Comparison of ENCODE assay signal across 16 cellular contexts in the genomic region with DNA sequence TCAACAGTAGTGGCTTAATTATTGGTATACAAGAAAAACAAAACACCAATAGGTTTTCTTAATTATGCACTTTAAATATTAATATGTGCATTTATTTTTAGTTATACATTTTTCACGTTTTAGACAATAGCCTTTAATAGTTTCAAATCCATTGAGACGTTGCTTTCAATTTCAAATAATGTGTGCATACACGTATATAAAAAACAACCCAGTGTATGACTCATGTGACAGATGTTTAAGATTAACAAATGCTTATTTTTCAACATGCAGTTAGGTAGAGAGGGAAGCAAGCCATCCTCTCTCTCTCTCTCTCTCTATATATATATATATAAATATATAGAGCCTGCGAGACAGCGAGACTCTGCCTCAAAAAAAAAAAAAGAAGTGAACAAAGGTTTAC. TPM values are rescaled to one million over a fixed set of nuclear protein-coding genes. Genes with fewer than 3 reads are reported as not detected.
DNase-seq lines count a peak whose midpoint lies in the region; ATAC-seq, FAIRE-seq and TF ChIP-seq lines count a peak whose summit lies in the region.
"Had no signal": no experiment of that assay in that cellular context is flagged by ENCODE, and none has a peak within 500 bp of the region (broad histone marks: within the 10 kb centered on the region; RNA-seq: fewer than 3 reads in every experiment).

No MANE protein-coding gene starts in this region.

- H2AFZ ChIP-seq in SK-N-SH (ENCODE audit: low read depth), result no peak overlapping the region

- CTCF ChIA-PET in A673 (lab: Charles Lee) (interaction anchor here (0.6 kb wide), 1 partner anchor 134 kb away, joined by 3 read pairs; no protein-coding TSS in a partner anchor), SK-N-SH (lab: Yijun Ruan, JAX) (no interaction called here)

- peak overlapping the region; percentile 76; the same call in 1 of the 2 replicates for H3K4me2 ChIP-seq in SK-N-SH
- H3K4me2 ChIP-seq: KMS-11 had no signal

- H4K20me1 ChIP-seq in SK-N-SH (ENCODE audit: insufficient read depth), result no peaks in the 10 kb centered on the region

- peaks cover 36% of the 10 kb centered on the region for H3F3A ChIP-seq in SK-N-SH (replicated peaks; ENCODE audit: insufficient read depth)

- H3K36me3 ChIP-seq in A673 (ENCODE audit: insufficient read depth, low read length, poor library complexity, severe bottlenecking) (no peaks in the 10 kb centered on the region), SK-N-SH (replicated peaks in 1 of 2; ENCODE audit: control insufficient read depth in 1 of 2, insufficient read depth in 2 of 2, low read length in 1 of 2) (peaks cover 0 to 9% of the 10 kb centered on the region in 2 experiments)
- H3K36me3 ChIP-seq: gastrocnemius medialis had no signal

- H3K9ac ChIP-seq in SK-N-SH, result peak overlapping the region; percentile 45; the same call in 1 of the 2 replicates
- H3K9ac ChIP-seq: KMS-11 had no signal

- H3K9me3 ChIP-seq in A673 (ENCODE audit: low read depth, low read length, poor library complexity, severe bottlenecking) (no peaks in the 10 kb centered on the region), SK-N-SH (no peaks in the 10 kb centered on the region)
- H3K9me3 ChIP-seq: gastrocnemius medialis had no signal

- no peak overlapping the region for H3K27ac ChIP-seq in A673 (ENCODE audit: low read depth, low read length, poor library complexity, severe bottlenecking)
- H3K27ac ChIP-seq in SK-N-SH (ENCODE audit: low read depth in 2 of 2, low read length in 1 of 2), result peak overlapping the region; percentile 6 to 89; a peak in 3 of 4 replicates
- H3K27ac ChIP-seq: gastrocnemius medialis, KMS-11 had no signal

- WGBS in SK-N-SH (ENCODE audit: low lambda C conversion rate), result 23% methylated on average over 5 of the region's 5 CpGs

- H3K4me3 ChIP-seq in A673 (ENCODE audit: low read depth, low read length, poor library complexity, severe bottlenecking) (no peak overlapping the region), SK-N-SH (ENCODE audit: low read depth in 2 of 2, low read length in 1 of 2) (peak overlapping the region in 1 of 2 experiments; percentile 27; a peak in 2 of 4 replicates)
- H3K4me3 ChIP-seq: gastrocnemius medialis had no signal

- H3K27me3 ChIP-seq in A673 (replicated peaks; ENCODE audit: insufficient read depth, low read depth, low read length, poor library complexity), result no peaks in the 10 kb centered on the region
- H3K27me3 ChIP-seq in SK-N-SH (ENCODE audit: insufficient read depth), result no peaks in the 10 kb centered on the region
- H3K27me3 ChIP-seq: gastrocnemius medialis had no signal

- no peak for TF ChIP-seq EP300 in SK-N-SH (IDR thresholded peaks at IDR 0.05; ENCODE audit: borderline replicate concordance in 1 of 2, low read depth in 1 of 2, low read length in 1 of 2)

- intact Hi-C loops in A673 (cut with micrococcal nuclease; ENCODE audit: unreplicated experiment), result no loop called here

- no TSS peak for BruUV-seq in A673 (replicated peaks; lab: Mats Ljungman, UMichigan)

- H3K4me1 ChIP-seq in A673 (ENCODE audit: insufficient read depth, low read length, poor library complexity, severe bottlenecking) (peaks cover 21% of the 10 kb centered on the region), SK-N-SH (ENCODE audit: control insufficient read depth in 1 of 2, insufficient read depth in 2 of 2, low read depth in 1 of 2, low read length in 1 of 2) (peaks cover 7 to 22% of the 10 kb centered on the region in 2 experiments; a peak in 3 of 4 replicates)

- H3K9me2 ChIP-seq in SK-N-SH, result no peaks in the 10 kb centered on the region

- no peak for FAIRE-seq in GM19239 (lab: Jason Lieb, UNC)

- no peak for TF ChIP-seq RAD21 in SK-N-SH (IDR thresholded peaks at IDR 0.05; ENCODE audit: low read length)

- H3K79me2 ChIP-seq in SK-N-SH (ENCODE audit: insufficient read depth), result peaks cover 86% of the 10 kb centered on the region

- peak; percentile 64 for ATAC-seq in esophagus mucosa
- ATAC-seq: gastrocnemius medialis; Panc1; stimulated activated naive B cell treated with anti-CD40 and anti-IgM and Interleukin-4, amounts not matched to agents 10 μg/mL and 1 μg/mL and 100 μg/mL, for 72 hours had no signal

- no peak for TF ChIP-seq CTCF in A673 (conservative IDR thresholded peaks at IDR 0.05; ENCODE audit: low read depth, low read length)
- no peak for TF ChIP-seq CTCF in SK-N-SH (IDR thresholded peaks at IDR 0.05)

- POLR2A ChIA-PET in A673 (lab: Charles Lee; ENCODE audit: low non-redundant PET) (no interaction called here), SK-N-SH (lab: Yijun Ruan, JAX) (no interaction called here)

- DNase-seq in A673 (ENCODE audit: low spot score), result peak; percentile 47
- peak; percentile 73 for DNase-seq in HS-5 (ENCODE audit: low read depth)
- DNase-seq in SK-N-SH, result no peak
- no peak for DNase-seq in NCI-H1092 (lab: John Stamatoyannopoulos, UW)
- DNase-seq in DMS79 treated with DMSO at 0.1 percent for 48 hours (lab: John Stamatoyannopoulos, UW), result no peak
- no peak for DNase-seq in UCSD-AML1 (lab: John Stamatoyannopoulos, UW; ENCODE audit: unreplicated experiment)
- DNase-seq in GM19239 (ENCODE audit: insufficient read length, low spot score), result no peak
- DNase-seq: activated gamma-delta T cell; DND-41; gastrocnemius medialis; islet precursor cell; stimulated activated CD4-positive, alpha-beta T cell treated with anti-CD3 and anti-CD28 coated beads, Interleukin-4, amount 100 ng/mL, for 1 hour; stimulated activated naive B cell treated with anti-CD40 and anti-IgM and Interleukin-4, amounts not matched to agents 10 μg/mL and 1 μg/mL and 100 μg/mL, for 72 hours had no signal

TF ChIP-seq in SK-N-SH, 30 proteins besides CTCF, POLR2A, EP300 and RAD21:
- TF ChIP-seq, protein P1, sequence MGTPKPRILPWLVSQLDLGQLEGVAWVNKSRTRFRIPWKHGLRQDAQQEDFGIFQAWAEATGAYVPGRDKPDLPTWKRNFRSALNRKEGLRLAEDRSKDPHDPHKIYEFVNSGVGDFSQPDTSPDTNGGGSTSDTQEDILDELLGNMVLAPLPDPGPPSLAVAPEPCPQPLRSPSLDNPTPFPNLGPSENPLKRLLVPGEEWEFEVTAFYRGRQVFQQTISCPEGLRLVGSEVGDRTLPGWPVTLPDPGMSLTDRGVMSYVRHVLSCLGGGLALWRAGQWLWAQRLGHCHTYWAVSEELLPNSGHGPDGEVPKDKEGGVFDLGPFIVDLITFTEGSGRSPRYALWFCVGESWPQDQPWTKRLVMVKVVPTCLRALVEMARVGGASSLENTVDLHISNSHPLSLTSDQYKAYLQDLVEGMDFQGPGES (IDR thresholded peaks at IDR 0.05; ENCODE audit: low read depth, low read length), result no peak
- no peak for TF ChIP-seq CHD2 (IDR thresholded peaks at IDR 0.05; ENCODE audit: low read length, partially characterized antibody)
- peak; percentile 79 for TF ChIP-seq TCF12 (IDR thresholded peaks at IDR 0.05)
- no peak for TF ChIP-seq EZH2phosphoT487 (IDR thresholded peaks at IDR 0.05; ENCODE audit: borderline replicate concordance, low read depth)
- no peak for TF ChIP-seq ELF1 (IDR thresholded peaks at IDR 0.05)
- TF ChIP-seq JUND (IDR thresholded peaks at IDR 0.05), result peak; percentile 69
- TF ChIP-seq, protein P2, sequence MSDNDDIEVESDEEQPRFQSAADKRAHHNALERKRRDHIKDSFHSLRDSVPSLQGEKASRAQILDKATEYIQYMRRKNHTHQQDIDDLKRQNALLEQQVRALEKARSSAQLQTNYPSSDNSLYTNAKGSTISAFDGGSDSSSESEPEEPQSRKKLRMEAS (IDR thresholded peaks at IDR 0.05; ENCODE audit: low read depth), result 0 out of 2 replicates have a peak, but pooled peaks have one; percentile 24
- no peak for TF ChIP-seq MEF2A (IDR thresholded peaks at IDR 0.05; ENCODE audit: borderline replicate concordance, low read depth)
- peak; percentile 71 for TF ChIP-seq FOSL2 (IDR thresholded peaks at IDR 0.05; ENCODE audit: borderline replicate concordance, low read depth)
- TF ChIP-seq, protein P3, sequence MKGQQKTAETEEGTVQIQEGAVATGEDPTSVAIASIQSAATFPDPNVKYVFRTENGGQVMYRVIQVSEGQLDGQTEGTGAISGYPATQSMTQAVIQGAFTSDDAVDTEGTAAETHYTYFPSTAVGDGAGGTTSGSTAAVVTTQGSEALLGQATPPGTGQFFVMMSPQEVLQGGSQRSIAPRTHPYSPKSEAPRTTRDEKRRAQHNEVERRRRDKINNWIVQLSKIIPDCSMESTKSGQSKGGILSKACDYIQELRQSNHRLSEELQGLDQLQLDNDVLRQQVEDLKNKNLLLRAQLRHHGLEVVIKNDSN (IDR thresholded peaks at IDR 0.05; ENCODE audit: borderline replicate concordance, low read depth), result no peak
- no peak for TF ChIP-seq RFX5 (IDR thresholded peaks at IDR 0.05; ENCODE audit: low read length)
- no peak for TF ChIP-seq GATA2 (CRISPR knock-in tag; IDR thresholded peaks at IDR 0.05)
- TF ChIP-seq, protein P4, sequence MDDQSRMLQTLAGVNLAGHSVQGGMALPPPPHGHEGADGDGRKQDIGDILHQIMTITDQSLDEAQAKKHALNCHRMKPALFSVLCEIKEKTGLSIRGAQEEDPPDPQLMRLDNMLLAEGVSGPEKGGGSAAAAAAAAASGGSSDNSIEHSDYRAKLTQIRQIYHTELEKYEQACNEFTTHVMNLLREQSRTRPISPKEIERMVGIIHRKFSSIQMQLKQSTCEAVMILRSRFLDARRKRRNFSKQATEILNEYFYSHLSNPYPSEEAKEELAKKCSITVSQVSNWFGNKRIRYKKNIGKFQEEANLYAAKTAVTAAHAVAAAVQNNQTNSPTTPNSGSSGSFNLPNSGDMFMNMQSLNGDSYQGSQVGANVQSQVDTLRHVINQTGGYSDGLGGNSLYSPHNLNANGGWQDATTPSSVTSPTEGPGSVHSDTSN (IDR thresholded peaks at IDR 0.05), result peak; percentile 41

RNA-seq across cellular contexts. Expression of a gene that starts 24.3 kb away (rescaled TPM):
- total RNA-seq in A673 (2021), result 30.7 and 33.4 TPM in 2 replicates
- 6.5 and 9.8 TPM in 2 replicates for polyA plus RNA-seq in SK-N-SH (2012; rRNA removed)
- 6.9 and 7.3 TPM in 2 replicates for polyA plus RNA-seq in SK-N-SH (2012; cell fraction: cytosol; rRNA removed)
- 11.6 and 19.5 TPM in 2 replicates for polyA plus RNA-seq in SK-N-SH (2012; cell fraction: nucleus; rRNA removed)
- total RNA-seq in esophagus mucosa, result 18.9 TPM

Comparison
In these comparisons a context has a peak if more than half of its experiments do, and no peak if none do; other contexts are left out.
1. DNase-seq: peak in A673 (single experiment) and HS-5 (single experiment); none in SK-N-SH (single experiment), NCI-H1092 (single experiment), DMS79 treated with DMSO at 0.1 percent for 48 hours (single experiment), UCSD-AML1 (single experiment) and GM19239 (single experiment).